In the genomic region with DNA sequence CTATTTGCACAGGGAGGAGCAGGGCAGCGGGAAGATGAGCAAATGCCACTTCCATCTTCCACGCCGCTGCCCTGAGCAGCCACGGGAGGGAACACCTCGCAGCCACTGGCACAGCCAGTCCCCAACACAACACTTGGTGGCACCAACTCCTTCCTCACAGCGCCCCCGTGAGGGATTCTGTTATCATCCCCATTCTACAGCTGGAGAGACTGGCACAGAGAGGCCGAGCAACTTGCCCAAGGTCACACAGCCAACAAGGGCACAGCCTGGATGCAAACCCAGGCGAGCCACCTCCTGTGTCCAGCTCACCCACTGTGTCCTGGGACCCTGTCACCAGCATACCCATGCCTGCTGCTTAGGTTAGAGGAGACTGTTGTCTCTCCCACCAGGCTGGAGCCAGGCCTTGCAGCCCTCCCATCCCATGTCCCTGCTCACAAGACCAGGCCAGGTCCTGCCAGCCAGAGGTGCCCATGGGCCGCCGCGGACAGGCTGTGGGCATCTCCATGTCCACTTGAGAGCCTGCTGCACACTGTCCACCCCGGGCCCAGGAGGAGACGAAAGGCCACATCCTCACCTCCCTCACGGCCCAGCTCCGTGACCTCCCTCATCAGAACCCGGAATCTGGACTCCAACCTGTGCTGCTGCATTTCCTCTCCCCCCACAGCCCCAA, we compare ENCODE assay signal across 1 cellular context.
TF ChIP-seq lines count a peak whose summit lies in the region.

No MANE protein-coding gene starts in this region.

TF ChIP-seq in K562, 482 proteins besides CTCF, POLR2A, EP300 and RAD21 (continued from another document and continues in another):
- TF ChIP-seq CUX1 (CRISPR knock-in tag; IDR thresholded peaks at IDR 0.05) (no peak), TCF7L2 (IDR thresholded peaks at IDR 0.05; ENCODE audit: low read depth, low read length) (no peak), PHB2 (IDR thresholded peaks at IDR 0.05; ENCODE audit: low read depth) (no peak), XRCC3 (IDR thresholded peaks at IDR 0.05) (no peak), TAF7 (tag; IDR thresholded peaks at IDR 0.05) (no peak), MTA2 (IDR thresholded peaks at IDR 0.05; ENCODE audit: low read depth) (no peak), HDAC1 (IDR thresholded peaks at IDR 0.05) (peak in 1 of 2 experiments; percentile 50; a peak in 3 of 4 replicates), FUS (optimal IDR thresholded peaks at IDR 0.05; ENCODE audit: low read depth, low read length) (no peak), SMARCA5 (IDR thresholded peaks at IDR 0.05) (peak; percentile 92), EGR1 (conservative IDR thresholded peaks at IDR 0.05) (no peak), KAT2B (IDR thresholded peaks at IDR 0.05; ENCODE audit: low read depth, low read length) (no peak), HEY1 (CRISPR knock-in tag; IDR thresholded peaks at IDR 0.05; ENCODE audit: borderline replicate concordance) (no peak), ARNT (IDR thresholded peaks at IDR 0.05) (no peak), RBM17 (IDR thresholded peaks at IDR 0.05; ENCODE audit: borderline replicate concordance, low read depth, low read length) (no peak), HDAC3 (IDR thresholded peaks at IDR 0.05; ENCODE audit: borderline replicate concordance, partially characterized antibody) (no peak), MBD1 (CRISPR knock-in tag; IDR thresholded peaks at IDR 0.05) (no peak), SRSF3 (IDR thresholded peaks at IDR 0.05; ENCODE audit: insufficient read depth, low read length) (no peak), SETDB1 (IDR thresholded peaks at IDR 0.05; ENCODE audit: low read length) (no peak), STAT6 (CRISPR knock-in tag; IDR thresholded peaks at IDR 0.05) (no peak), ZNF79 (CRISPR knock-in tag; IDR thresholded peaks at IDR 0.05; ENCODE audit: low read depth) (no peak), RUNX1 (IDR thresholded peaks at IDR 0.05; ENCODE audit: low read depth) (no peak), SMC3 (conservative IDR thresholded peaks at IDR 0.05; ENCODE audit: insufficient read depth, low read depth, low read length) (no peak), KDM1A (IDR thresholded peaks at IDR 0.05) (peak; percentile 87 to 93), ZNF134 (CRISPR knock-in tag; conservative IDR thresholded peaks at IDR 0.05) (no peak), ZNF41 (CRISPR knock-in tag; conservative IDR thresholded peaks at IDR 0.05) (no peak), SRSF1 (IDR thresholded peaks at IDR 0.05; ENCODE audit: low read depth, low read length) (no peak), CCNT2 (IDR thresholded peaks at IDR 0.05; ENCODE audit: borderline replicate concordance, extremely low read depth, insufficient read length, low read depth, low read length) (no peak), CBX8 (IDR thresholded peaks at IDR 0.05; ENCODE audit: borderline replicate concordance, extremely low read depth, low read depth, low read length, poor library complexity, severe bottlenecking) (no peak), ZNF175 (CRISPR knock-in tag; IDR thresholded peaks at IDR 0.05; ENCODE audit: low read depth) (no peak), ZNF197 (CRISPR knock-in tag; IDR thresholded peaks at IDR 0.05; ENCODE audit: low read depth) (no peak), ZNF695 (CRISPR knock-in tag; IDR thresholded peaks at IDR 0.05) (no peak), HDAC2 (IDR thresholded peaks at IDR 0.05) (peak; percentile 92), ZNF23 (CRISPR knock-in tag; IDR thresholded peaks at IDR 0.05) (no peak), ZNF644 (tag; IDR thresholded peaks at IDR 0.05; ENCODE audit: low read depth) (no peak), C11orf30 (IDR thresholded peaks at IDR 0.05; ENCODE audit: low read depth) (no peak), ZNF280B (CRISPR knock-in tag; IDR thresholded peaks at IDR 0.05) (no peak), CHAMP1 (IDR thresholded peaks at IDR 0.05) (no peak), ZNF444 (CRISPR knock-in tag; IDR thresholded peaks at IDR 0.05) (no peak), TEAD1 (CRISPR knock-in tag; IDR thresholded peaks at IDR 0.05) (no peak), ZNF282 (CRISPR knock-in tag; IDR thresholded peaks at IDR 0.05) (no peak)
- TF ChIP-seq, protein P1, sequence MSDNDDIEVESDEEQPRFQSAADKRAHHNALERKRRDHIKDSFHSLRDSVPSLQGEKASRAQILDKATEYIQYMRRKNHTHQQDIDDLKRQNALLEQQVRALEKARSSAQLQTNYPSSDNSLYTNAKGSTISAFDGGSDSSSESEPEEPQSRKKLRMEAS (CRISPR knock-in tag; IDR thresholded peaks at IDR 0.05): 0 out of 2 replicates have a peak, but pooled peaks have one; percentile 15
- TF ChIP-seq, protein P2, sequence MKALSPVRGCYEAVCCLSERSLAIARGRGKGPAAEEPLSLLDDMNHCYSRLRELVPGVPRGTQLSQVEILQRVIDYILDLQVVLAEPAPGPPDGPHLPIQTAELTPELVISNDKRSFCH (CRISPR knock-in tag; IDR thresholded peaks at IDR 0.05): no peak
- TF ChIP-seq, protein P2 (tag; IDR thresholded peaks at IDR 0.05): 0 out of 2 replicates have a peak, but pooled peaks have one; percentile 16
- TF ChIP-seq, protein P3, sequence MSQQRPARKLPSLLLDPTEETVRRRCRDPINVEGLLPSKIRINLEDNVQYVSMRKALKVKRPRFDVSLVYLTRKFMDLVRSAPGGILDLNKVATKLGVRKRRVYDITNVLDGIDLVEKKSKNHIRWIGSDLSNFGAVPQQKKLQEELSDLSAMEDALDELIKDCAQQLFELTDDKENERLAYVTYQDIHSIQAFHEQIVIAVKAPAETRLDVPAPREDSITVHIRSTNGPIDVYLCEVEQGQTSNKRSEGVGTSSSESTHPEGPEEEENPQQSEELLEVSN (IDR thresholded peaks at IDR 0.05; ENCODE audit: borderline replicate concordance in 1 of 2, extremely low read depth in 1 of 2, insufficient read depth in 1 of 2, insufficient read length in 1 of 2, low read depth in 1 of 2, low read length in 1 of 2, poor library complexity in 1 of 2, severe bottlenecking in 1 of 2): no peak
